Comparison of ENCODE assay signal across 1 cellular context in the genomic region with DNA sequence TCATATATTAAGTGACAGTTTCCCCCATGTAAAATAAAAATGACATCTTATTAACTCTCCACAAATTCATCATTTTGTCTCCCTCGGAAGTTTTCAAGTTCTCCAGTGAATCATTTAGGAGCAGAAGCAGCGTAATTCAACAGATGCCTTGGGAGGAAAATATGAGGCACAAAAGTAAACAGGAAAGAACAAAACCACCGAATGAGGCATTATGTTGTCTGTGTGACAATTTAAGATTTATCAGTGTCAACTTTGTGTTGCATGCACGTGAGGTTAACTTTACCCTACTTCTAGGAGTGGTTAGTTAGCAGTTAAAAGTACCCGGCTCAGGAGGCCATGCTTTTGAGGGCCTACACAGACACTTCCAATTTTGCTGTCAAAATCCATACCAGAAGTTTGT.
TF ChIP-seq lines count a peak whose summit lies in the region.

No MANE protein-coding gene starts in this region.

TF ChIP-seq in GM23338, 12 proteins besides CTCF, POLR2A, EP300 and RAD21 (continued from another document):
- no peak for TF ChIP-seq ZNF331 (CRISPR knock-in tag; IDR thresholded peaks at IDR 0.05; ENCODE audit: low read depth)
- no peak for TF ChIP-seq JUNB (IDR thresholded peaks at IDR 0.05; ENCODE audit: unreplicated experiment)
- TF ChIP-seq EZH2 (IDR thresholded peaks at IDR 0.05; ENCODE audit: low read depth, unreplicated experiment), result no peak
- TF ChIP-seq POLR2AphosphoS5 (IDR thresholded peaks at IDR 0.05; ENCODE audit: low read depth), result no peak
- TF ChIP-seq NANOG (IDR thresholded peaks at IDR 0.05; ENCODE audit: borderline replicate concordance), result no peak
- no peak for TF ChIP-seq STAT1 (IDR thresholded peaks at IDR 0.05; ENCODE audit: unreplicated experiment)
